Comparison of ENCODE assay signal across 8 cellular contexts in the genomic region with DNA sequence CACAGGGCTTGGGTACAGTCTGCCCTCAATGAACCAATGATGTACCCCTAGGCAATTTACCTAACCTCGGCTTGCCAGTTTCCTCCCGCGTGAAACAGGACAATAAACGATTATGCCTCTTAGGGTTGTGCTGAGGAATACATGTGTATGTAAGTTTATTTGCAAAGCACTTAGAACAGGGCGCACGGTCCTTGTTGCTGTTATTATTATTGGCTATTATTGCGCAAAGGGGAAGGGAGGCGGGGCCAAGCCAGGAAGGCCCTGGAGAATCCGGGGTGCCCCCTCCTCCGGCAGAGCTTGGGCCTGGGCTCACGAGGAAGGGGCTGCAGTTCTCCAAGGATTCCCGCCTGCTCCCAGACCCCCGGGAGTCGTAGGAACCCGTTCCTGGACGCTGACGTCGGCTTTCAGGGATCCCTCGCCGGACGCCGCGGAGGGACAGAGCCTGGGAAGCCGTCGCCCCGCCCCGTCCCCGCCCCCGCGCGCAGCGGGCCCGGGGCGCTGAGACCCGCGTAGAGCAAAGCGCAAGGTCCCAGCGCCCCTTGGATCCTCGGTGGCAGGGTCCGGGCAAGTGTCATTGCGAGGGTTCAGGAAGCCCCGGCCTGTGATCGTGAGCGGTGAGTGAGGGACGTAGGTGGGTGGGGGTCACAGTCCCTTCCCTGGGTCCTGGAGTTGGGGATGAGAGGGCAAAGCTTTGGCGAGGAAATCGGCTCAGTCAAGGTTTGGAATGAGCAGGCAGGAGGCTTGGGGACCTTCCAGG. TPM values are rescaled to one million over a fixed set of nuclear protein-coding genes. Genes with fewer than 3 reads are reported as not detected.
DNase-seq lines count a peak whose midpoint lies in the region.

A gene (plus strand): TSS at position 293 of the 757 bp plus-strand sequence. CDS start 1,777 bp downstream, outside the sequence.

- peak within 1 kb of the TSS; percentile 52 for H3K4me3 ChIP-seq in SJCRH30
- H3K4me3 ChIP-seq in effector memory CD4-positive, alpha-beta T cell (ENCODE audit: insufficient read depth, low read depth, low read length, poor library complexity, severe bottlenecking) = peak within 1 kb of the TSS; percentile 64
- H3K4me3 ChIP-seq in mesodermal cell (ENCODE audit: extremely low read depth, insufficient read depth, low read length, poor library complexity, severe bottlenecking) = peak within 1 kb of the TSS; percentile 44

- H3K4me1 ChIP-seq in SJCRH30 = peaks cover 23% of the 10 kb centered on the region
- no peaks in the 10 kb centered on the region for H3K4me1 ChIP-seq in effector memory CD4-positive, alpha-beta T cell (ENCODE audit: control insufficient read depth, insufficient read depth, low read length, poor library complexity, severe bottlenecking)
- H3K4me1 ChIP-seq in mesodermal cell (ENCODE audit: control insufficient read depth, insufficient read depth, low read length, poor library complexity, severe bottlenecking) = no peaks in the 10 kb centered on the region

- WGBS in mesodermal cell (ENCODE audit: insufficient coverage in 2 of 2), 2 experiments = 4 to 6% methylated on average over 34 to 45 of the region's 47 CpGs

- H3K36me3 ChIP-seq in SJCRH30 (no peaks in the 10 kb centered on the region), mesodermal cell (ENCODE audit: control insufficient read depth, insufficient read depth, low read length) (peaks cover 3% of the 10 kb centered on the region)
- H3K36me3 ChIP-seq in effector memory CD4-positive, alpha-beta T cell (ENCODE audit: control insufficient read depth, insufficient read depth, low read length) = no peaks in the 10 kb centered on the region

- H3K9me3 ChIP-seq in SJCRH30 (replicated peaks) (no peaks in the 10 kb centered on the region), mesodermal cell (ENCODE audit: control insufficient read depth, low read length) (no peaks in the 10 kb centered on the region)
- no peaks in the 10 kb centered on the region for H3K9me3 ChIP-seq in effector memory CD4-positive, alpha-beta T cell (ENCODE audit: control insufficient read depth, low read length)

- DNase-seq in ELR (ENCODE audit: low read depth) (peak; percentile 31), SJCRH30 (no peak), ureter (ENCODE audit: low spot score) (no peak), T-helper 9 cell (no peak), kidney glomerular epithelial cell (lab: John Stamatoyannopoulos, UW) (no peak), NCI-H446 treated with DMSO at 0.1 percent for 48 hours (lab: John Stamatoyannopoulos, UW) (no peak)
- no peak for DNase-seq in effector memory CD4-positive, alpha-beta T cell

- H3K27me3 ChIP-seq in SJCRH30 = no peaks in the 10 kb centered on the region
- H3K27me3 ChIP-seq in effector memory CD4-positive, alpha-beta T cell (replicated peaks; ENCODE audit: control insufficient read depth, insufficient read depth, low read length, poor library complexity, severe bottlenecking) = no peaks in the 10 kb centered on the region

- no peak within 1 kb of the TSS for H3K27ac ChIP-seq in SJCRH30
- H3K27ac ChIP-seq in effector memory CD4-positive, alpha-beta T cell (ENCODE audit: insufficient read depth, low read length, poor library complexity, severe bottlenecking) = peak within 1 kb of the TSS; percentile 40
- peak within 1 kb of the TSS; percentile 29 for H3K27ac ChIP-seq in mesodermal cell (ENCODE audit: low read depth, low read length, severe bottlenecking)

RNA-seq across cellular contexts. Expression of the gene that starts here (rescaled TPM):
- 1.6 and 1.7 TPM in 2 replicates for total RNA-seq in SJCRH30 (2014; rRNA removed; shearing (Covaris generic))
- 11.1 TPM for polyA plus RNA-seq in mesodermal cell (2013, experiment 1 of 2)
- polyA plus RNA-seq in mesodermal cell (2013, experiment 2 of 2) = 7.8 TPM
- total RNA-seq in ureter = 12.2 TPM
